In the genomic region with DNA sequence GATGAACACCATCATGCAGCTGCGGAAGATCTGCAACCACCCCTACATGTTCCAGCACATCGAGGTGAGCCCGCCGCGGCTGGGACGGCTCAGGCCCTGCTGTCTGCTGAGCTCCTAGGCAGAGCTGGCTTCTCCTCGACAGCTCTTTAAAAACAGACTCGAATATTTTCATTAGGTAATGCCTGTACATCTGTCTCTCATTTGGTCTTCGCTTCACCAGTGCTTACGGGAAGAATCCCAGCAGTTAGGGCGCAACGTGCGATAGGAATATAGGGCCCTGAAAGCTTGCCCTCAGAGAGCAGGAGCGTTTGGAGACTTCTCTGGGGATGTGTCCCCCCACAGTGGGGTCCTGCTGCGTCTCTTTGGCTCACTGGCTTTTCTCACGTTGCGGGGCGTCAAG, we compare ENCODE assay signal across 24 cellular contexts.
DNase-seq lines count a peak whose midpoint lies in the region; ATAC-seq and TF ChIP-seq lines count a peak whose summit lies in the region.
"Had no signal": no experiment of that assay in that cellular context is flagged by ENCODE, and none has a peak within 500 bp of the region (broad histone marks: within the 10 kb centered on the region; RNA-seq: fewer than 3 reads in every experiment).

No MANE protein-coding gene starts in this region.

- H3F3A ChIP-seq in neural cell (ENCODE audit: insufficient read depth, low read length, poor library complexity, severe bottlenecking), result no peaks in the 10 kb centered on the region

- no peaks in the 10 kb centered on the region for H3K27me3 Mint-ChIP-seq in T-helper 17 cell
- H3K27me3 Mint-ChIP-seq: CD4-positive, alpha-beta T cell had no signal

- H3K4me3 ChIP-seq in fibroblast of mammary gland (ENCODE audit: control insufficient read depth, low read depth, low read length), result no peak overlapping the region
- no peak overlapping the region for H3K4me3 ChIP-seq in neural cell (ENCODE audit: low read length)
- H3K4me3 ChIP-seq: BLaER1, GM23248, K562, PC-9, SJCRH30 had no signal

- peaks cover 2% of the 10 kb centered on the region for H3K36me3 Mint-ChIP-seq in T-helper 17 cell (ENCODE audit: low read depth)
- peaks cover 78% of the 10 kb centered on the region for H3K36me3 Mint-ChIP-seq in stimulated activated effector memory CD8-positive, alpha-beta T cell treated with anti-CD3 and anti-CD28 coated beads, Interleukin-12 subunit alpha, Interleukin-12 subunit beta, amount 100 ng/mL, for 72 hours

- H3K9me3 Mint-ChIP-seq in stimulated activated effector memory CD8-positive, alpha-beta T cell treated with anti-CD3 and anti-CD28 coated beads, Interleukin-12 subunit alpha, Interleukin-12 subunit beta, amount 100 ng/mL, for 72 hours, result no peaks in the 10 kb centered on the region
- H3K9me3 Mint-ChIP-seq: CD4-positive, alpha-beta T cell had no signal

- H3K79me2 ChIP-seq in neural cell (replicated peaks; ENCODE audit: insufficient read depth, low read length), result no peaks in the 10 kb centered on the region

- H3K27ac ChIP-seq in neural cell (ENCODE audit: low read length), result no peak overlapping the region
- H3K27ac ChIP-seq: BLaER1, GM23248, PC-9, SJCRH30 had no signal

- H3K9me3 ChIP-seq in T-helper 17 cell (ENCODE audit: control insufficient read depth, low read length, poor library complexity, severe bottlenecking), result no peaks in the 10 kb centered on the region
- H3K9me3 ChIP-seq in neural cell (ENCODE audit: low read length), result no peaks in the 10 kb centered on the region
- H3K9me3 ChIP-seq: BLaER1, SJCRH30 had no signal

- no peak for DNase-seq in T-helper 17 cell
- DNase-seq in fibroblast of mammary gland (ENCODE audit: low read depth), result peak; percentile 52
- no peak for DNase-seq in stimulated activated effector memory CD8-positive, alpha-beta T cell treated with anti-CD3 and anti-CD28 coated beads, Interleukin-12 subunit alpha, Interleukin-12 subunit beta, amount 100 ng/mL, for 72 hours (ENCODE audit: low spot score in 2 of 2)
- no peak for DNase-seq in NCI-H2107 (lab: John Stamatoyannopoulos, UW)
- DNase-seq in NCI-H2029 treated with DMSO at 0.1 percent for 48 hours (lab: John Stamatoyannopoulos, UW), result no peak
- DNase-seq in activated CD4-positive, alpha-beta T cell treated with anti-CD3 and anti-CD28 coated beads, Interleukin-2, amount 50 U/mL, for 48 hours, result no peak
- DNase-seq: CD4-positive, alpha-beta T cell; COR-L47; DMS53; GM23248; Kasumi-1; NCI-H1092 treated with DMSO at 0.1 percent for 48 hours; NCI-H1436; NCI-H187 treated with DMSO at 0.1 percent for 48 hours; NCI-H446; NCI-H524 treated with DMSO at 0.1 percent for 48 hours; NCI-H774; NK-92 treated with Interleukin-12 subunit alpha and Interleukin-12 subunit beta, amount 100 ng/mL, for 24 hours; PC-9; SJCRH30 had no signal

- no peaks in the 10 kb centered on the region for H4K20me1 ChIP-seq in neural cell (ENCODE audit: insufficient read depth)

- no peak for TF ChIP-seq RAD21 in neural cell (conservative IDR thresholded peaks at IDR 0.05)

- no peak overlapping the region for H2AFZ ChIP-seq in neural cell (ENCODE audit: low read depth, low read length)
- H2AFZ ChIP-seq: GM23248, PC-9 had no signal

- no peak for TF ChIP-seq CTCF in fibroblast of mammary gland (conservative IDR thresholded peaks at IDR 0.05; ENCODE audit: control insufficient read depth, insufficient read depth, low read depth, low read length)
- TF ChIP-seq CTCF in neural cell (IDR thresholded peaks at IDR 0.05; ENCODE audit: poor library complexity, severe bottlenecking), result no peak

- no peak overlapping the region for H3K4me3 Mint-ChIP-seq in T-helper 17 cell
- H3K4me3 Mint-ChIP-seq in stimulated activated effector memory CD8-positive, alpha-beta T cell treated with anti-CD3 and anti-CD28 coated beads, Interleukin-12 subunit alpha, Interleukin-12 subunit beta, amount 100 ng/mL, for 72 hours, result no peak overlapping the region
- H3K4me3 Mint-ChIP-seq: CD4-positive, alpha-beta T cell had no signal

- H3K27ac Mint-ChIP-seq in T-helper 17 cell, result peak overlapping the region; percentile 57
- H3K27ac Mint-ChIP-seq in stimulated activated effector memory CD8-positive, alpha-beta T cell treated with anti-CD3 and anti-CD28 coated beads, Interleukin-12 subunit alpha, Interleukin-12 subunit beta, amount 100 ng/mL, for 72 hours, result peak overlapping the region; percentile 65
- H3K27ac Mint-ChIP-seq: CD4-positive, alpha-beta T cell had no signal

- H3K4me1 Mint-ChIP-seq in T-helper 17 cell, result no peaks in the 10 kb centered on the region
- H3K4me1 Mint-ChIP-seq in stimulated activated effector memory CD8-positive, alpha-beta T cell treated with anti-CD3 and anti-CD28 coated beads, Interleukin-12 subunit alpha, Interleukin-12 subunit beta, amount 100 ng/mL, for 72 hours, result no peaks in the 10 kb centered on the region

- TF ChIP-seq EP300 in neural cell (conservative IDR thresholded peaks at IDR 0.05; ENCODE audit: poor library complexity, severe bottlenecking), result no peak

- no peaks in the 10 kb centered on the region for H3K9me2 ChIP-seq in neural cell (ENCODE audit: insufficient read depth, low read length)

- peaks cover 6% of the 10 kb centered on the region for H3K36me3 ChIP-seq in neural cell (ENCODE audit: insufficient read depth, low read length)

- H3K27me3 ChIP-seq in neural cell (ENCODE audit: insufficient read depth, low read depth, low read length), result no peaks in the 10 kb centered on the region
- H3K27me3 ChIP-seq: BLaER1, SJCRH30 had no signal

- H3K4me2 ChIP-seq in neural cell (ENCODE audit: low read length), result no peak overlapping the region
- H3K4me2 ChIP-seq: BLaER1, PC-9 had no signal

- H3K9ac ChIP-seq in neural cell (ENCODE audit: low read length), result no peak overlapping the region
- H3K9ac ChIP-seq: BLaER1, GM23248 had no signal

- ATAC-seq in T-helper 17 cell, result no peak
- ATAC-seq in stimulated activated effector memory CD8-positive, alpha-beta T cell treated with anti-CD3 and anti-CD28 coated beads, Interleukin-12 subunit alpha, Interleukin-12 subunit beta, amount 100 ng/mL, for 72 hours, result no peak
- ATAC-seq: K562, Right ventricle myocardium inferior had no signal

TF ChIP-seq in neural cell, 6 proteins besides CTCF, POLR2A, EP300 and RAD21:
- TF ChIP-seq MXI1 (conservative IDR thresholded peaks at IDR 0.05; ENCODE audit: poor library complexity, severe bottlenecking), result no peak
- TF ChIP-seq POLR2AphosphoS5 (IDR thresholded peaks at IDR 0.05), result peak; percentile 5
- no peak for TF ChIP-seq SMC3 (conservative IDR thresholded peaks at IDR 0.05; ENCODE audit: poor library complexity)
